In the genomic region with DNA sequence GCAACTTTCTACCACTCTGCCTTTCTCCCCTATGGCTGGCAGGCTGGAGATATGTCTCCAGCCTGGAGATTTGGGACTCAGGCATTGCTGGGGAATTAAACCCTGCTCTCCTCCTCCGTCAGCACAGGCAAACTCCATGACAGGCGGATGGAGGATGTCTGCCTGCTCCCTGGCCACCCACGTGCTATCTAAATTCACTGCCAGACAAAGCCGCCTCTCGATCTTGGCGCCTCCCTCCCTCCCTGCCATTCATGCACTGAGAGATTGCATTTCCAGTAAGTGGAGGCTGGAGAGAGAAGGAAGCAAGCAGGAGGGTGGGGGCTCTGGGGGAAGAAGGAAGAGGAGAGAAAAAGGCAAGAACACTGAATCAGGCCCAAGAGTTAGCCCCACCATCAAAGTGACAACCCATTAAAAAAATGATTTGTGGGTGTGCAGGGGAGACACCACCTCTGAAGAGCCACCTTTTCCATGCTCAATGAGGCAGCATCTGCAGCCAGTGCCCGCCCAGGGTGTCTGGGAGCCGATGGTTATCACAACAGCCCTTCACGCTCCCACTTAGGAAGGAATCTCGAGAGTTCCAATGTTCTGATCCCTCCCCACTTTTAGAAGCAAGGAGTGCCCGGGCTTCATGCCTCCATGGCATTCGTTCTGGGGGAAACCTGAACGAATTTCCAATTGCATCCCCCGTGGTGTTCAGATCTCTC, we compare ENCODE assay signal across 16 cellular contexts.
DNase-seq lines count a peak whose midpoint lies in the region; ATAC-seq and TF ChIP-seq lines count a peak whose summit lies in the region.
"Had no signal": no experiment of that assay in that cellular context is flagged by ENCODE, and none has a peak within 500 bp of the region (broad histone marks: within the 10 kb centered on the region; RNA-seq: fewer than 3 reads in every experiment).

No MANE protein-coding gene starts in this region.

- no peak for TF ChIP-seq EP300 in ovary (IDR thresholded peaks at IDR 0.05)

- ATAC-seq in lung (ENCODE audit: insufficient read depth, low FRiP score) (peak; percentile 36), omental fat pad (ENCODE audit: low FRiP score) (no peak), HG03039 (IDR thresholded peaks at IDR 0.05; ENCODE audit: unreplicated experiment) (no peak)
- ATAC-seq: left lobe of liver; stimulated activated memory B cell treated with anti-CD40 and anti-IgM and Interleukin-4, amounts not matched to agents 10 μg/mL and 1 μg/mL and 100 μg/mL, for 72 hours had no signal

- H3K27me3 ChIP-seq in A673 (replicated peaks; ENCODE audit: insufficient read depth, low read depth, low read length, poor library complexity) (no peaks in the 10 kb centered on the region), lung (ENCODE audit: control insufficient read depth, insufficient read depth) (no peaks in the 10 kb centered on the region), ovary (no peaks in the 10 kb centered on the region)

- H3K9me3 ChIP-seq in A673 (ENCODE audit: low read depth, low read length, poor library complexity, severe bottlenecking), result no peaks in the 10 kb centered on the region
- no peaks in the 10 kb centered on the region for H3K9me3 ChIP-seq in HEK293 (ENCODE audit: control insufficient read depth, insufficient read depth, low read depth, low read length)
- no peaks in the 10 kb centered on the region for H3K9me3 ChIP-seq in lung (ENCODE audit: control insufficient read depth in 2 of 2, insufficient read depth in 1 of 2, low read length in 1 of 2)
- H3K9me3 ChIP-seq in ovary, result no peaks in the 10 kb centered on the region

- H3K4me3 ChIP-seq in A673 (ENCODE audit: low read depth, low read length, poor library complexity, severe bottlenecking) (no peak overlapping the region), HEK293 (ENCODE audit: low read depth, low read length) (no peak overlapping the region), lung (no peak overlapping the region), ovary (no peak overlapping the region)
- H3K4me3 ChIP-seq: PC-9 had no signal

- CTCF ChIA-PET in A673 (lab: Charles Lee) (no interaction called here), HEK293 (lab: Yijun Ruan, JAX) (no interaction called here)

- H3K36me3 ChIP-seq in A673 (ENCODE audit: insufficient read depth, low read length, poor library complexity, severe bottlenecking) (no peaks in the 10 kb centered on the region), HEK293 (ENCODE audit: control insufficient read depth in 2 of 2, insufficient read depth in 1 of 2, low read length in 2 of 2) (no peaks in the 10 kb centered on the region), lung (ENCODE audit: control insufficient read depth in 2 of 2, insufficient read depth in 2 of 2, low read length in 2 of 2) (no peaks in the 10 kb centered on the region), ovary (no peaks in the 10 kb centered on the region)

- H3K27ac ChIP-seq in A673 (ENCODE audit: low read depth, low read length, poor library complexity, severe bottlenecking) (no peak overlapping the region), HEK293 (ENCODE audit: extremely low read depth, low read depth, low read length) (no peak overlapping the region), caudate nucleus (ENCODE audit: low read depth, low read length) (no peak overlapping the region), lung (ENCODE audit: low read depth in 1 of 2, low read length in 1 of 2) (peak overlapping the region in 1 of 2 donors; percentile 5), ovary (no peak overlapping the region)
- H3K27ac ChIP-seq: PC-9 had no signal

- POLR2A ChIA-PET in A673 (lab: Charles Lee; ENCODE audit: low non-redundant PET), result no interaction called here
- POLR2A ChIA-PET in HEK293 (lab: Yijun Ruan, JAX), result no interaction called here

- 53 to 55% methylated on average over 14 of the region's 14 CpGs for WGBS in lung, 2 donors
- 51 to 65% (median 56%) methylated on average over 14 of the region's 14 CpGs for WGBS in ovary, 3 donors

- TF ChIP-seq CTCF in A673 (conservative IDR thresholded peaks at IDR 0.05; ENCODE audit: low read depth, low read length) (no peak), HEK293 (tag by site-specific recombination; IDR thresholded peaks at IDR 0.05) (no peak), lung (IDR thresholded peaks at IDR 0.05; ENCODE audit: control extremely low read depth, extremely low read depth) (no peak), omental fat pad (IDR thresholded peaks at IDR 0.05) (no peak), ovary (IDR thresholded peaks at IDR 0.05) (no peak)

- no peak for TF ChIP-seq POLR2A in ovary (IDR thresholded peaks at IDR 0.05)

- H3K4me1 ChIP-seq in A673 (ENCODE audit: insufficient read depth, low read length, poor library complexity, severe bottlenecking) (no peaks in the 10 kb centered on the region), HEK293 (ENCODE audit: control insufficient read depth, insufficient read depth, low read length) (no peaks in the 10 kb centered on the region), lung (ENCODE audit: control insufficient read depth in 2 of 2, insufficient read depth in 2 of 2, low read length in 2 of 2) (peaks cover 0 to 30% of the 10 kb centered on the region in 2 donors), ovary (ENCODE audit: insufficient read depth) (no peaks in the 10 kb centered on the region)

- no TSS peak for BruUV-seq in A673 (replicated peaks; lab: Mats Ljungman, UMichigan)

- intact Hi-C loops in A673 (cut with micrococcal nuclease; ENCODE audit: unreplicated experiment) (no loop called here), ovary (cut with DNase I) (no loop called here)

- DNase-seq in A673 (ENCODE audit: low spot score), result peak; percentile 22
- peak in 47 of 61 donors; percentile 10 to 87 (median 59) for DNase-seq in caudate nucleus (lab: John Stamatoyannopoulos, UW)
- DNase-seq in lung (ENCODE audit: low spot score), result peak; percentile 52
- no peak for DNase-seq in omental fat pad (ENCODE audit: low spot score)
- no peak for DNase-seq in NCI-H2081 (lab: John Stamatoyannopoulos, UW)
- no peak for DNase-seq in ovary
- DNase-seq: activated naive CD4-positive, alpha-beta T cell treated with anti-CD3 and anti-CD28 coated beads for 36 hours; EL; foreskin melanocyte; NCI-H2171 treated with DMSO at 0.1 percent for 48 hours; PC-9; stimulated activated CD4-positive, alpha-beta T cell treated with anti-CD3 and anti-CD28 coated beads, Interleukin-1b, Interleukin-23, amount 100 ng/mL, for 48 hours had no signal

TF ChIP-seq in HEK293, 187 proteins besides CTCF, POLR2A, EP300 and RAD21:
- TF ChIP-seq ZNF571 (tag by site-specific recombination; IDR thresholded peaks at IDR 0.05) (no peak), EGR2 (tag by site-specific recombination; IDR thresholded peaks at IDR 0.05; ENCODE audit: low read depth) (peak; percentile 69), ZFHX2 (tag by site-specific recombination; conservative IDR thresholded peaks at IDR 0.05) (peak; percentile 69)
- TF ChIP-seq, protein P1, sequence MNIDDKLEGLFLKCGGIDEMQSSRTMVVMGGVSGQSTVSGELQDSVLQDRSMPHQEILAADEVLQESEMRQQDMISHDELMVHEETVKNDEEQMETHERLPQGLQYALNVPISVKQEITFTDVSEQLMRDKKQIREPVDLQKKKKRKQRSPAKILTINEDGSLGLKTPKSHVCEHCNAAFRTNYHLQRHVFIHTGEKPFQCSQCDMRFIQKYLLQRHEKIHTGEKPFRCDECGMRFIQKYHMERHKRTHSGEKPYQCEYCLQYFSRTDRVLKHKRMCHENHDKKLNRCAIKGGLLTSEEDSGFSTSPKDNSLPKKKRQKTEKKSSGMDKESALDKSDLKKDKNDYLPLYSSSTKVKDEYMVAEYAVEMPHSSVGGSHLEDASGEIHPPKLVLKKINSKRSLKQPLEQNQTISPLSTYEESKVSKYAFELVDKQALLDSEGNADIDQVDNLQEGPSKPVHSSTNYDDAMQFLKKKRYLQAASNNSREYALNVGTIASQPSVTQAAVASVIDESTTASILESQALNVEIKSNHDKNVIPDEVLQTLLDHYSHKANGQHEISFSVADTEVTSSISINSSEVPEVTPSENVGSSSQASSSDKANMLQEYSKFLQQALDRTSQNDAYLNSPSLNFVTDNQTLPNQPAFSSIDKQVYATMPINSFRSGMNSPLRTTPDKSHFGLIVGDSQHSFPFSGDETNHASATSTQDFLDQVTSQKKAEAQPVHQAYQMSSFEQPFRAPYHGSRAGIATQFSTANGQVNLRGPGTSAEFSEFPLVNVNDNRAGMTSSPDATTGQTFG (tag by site-specific recombination; IDR thresholded peaks at IDR 0.05; ENCODE audit: borderline replicate concordance), result no peak
- TF ChIP-seq, protein P2, sequence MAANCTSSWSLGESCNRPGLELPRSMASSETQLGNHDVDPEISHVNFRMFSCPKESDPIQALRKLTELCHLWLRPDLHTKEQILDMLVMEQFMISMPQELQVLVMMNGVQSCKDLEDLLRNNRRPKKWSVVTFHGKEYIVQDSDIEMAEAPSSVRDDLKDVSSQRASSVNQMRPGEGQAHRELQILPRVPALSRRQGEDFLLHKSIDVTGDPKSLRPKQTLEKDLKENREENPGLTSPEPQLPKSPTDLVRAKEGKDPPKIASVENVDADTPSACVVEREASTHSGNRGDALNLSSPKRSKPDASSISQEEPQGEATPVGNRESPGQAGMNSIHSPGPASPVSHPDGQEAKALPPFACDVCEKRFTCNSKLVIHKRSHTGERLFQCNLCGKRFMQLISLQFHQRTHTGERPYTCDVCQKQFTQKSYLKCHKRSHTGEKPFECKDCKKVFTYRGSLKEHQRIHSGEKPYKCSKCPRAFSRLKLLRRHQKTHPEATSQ (tag by site-specific recombination; IDR thresholded peaks at IDR 0.05), result no peak
TF ChIP-seq in HEK293: peak in this region for 2.

Comparison
In these comparisons a context has a peak if more than half of its experiments do, and no peak if none do; other contexts are left out.
1. DNase-seq: peak in A673 (single experiment), caudate nucleus (47 of 61) and lung (single experiment); none in omental fat pad (single experiment), NCI-H2081 (0 of 2) and ovary (0 of 5).